ENCODE assay signal across 9 cellular contexts in genomic region chr20:45346291-45346718, GRCh38. TPM values are rescaled to one million over a fixed set of nuclear protein-coding genes. Genes with fewer than 3 reads are reported as not detected.
A peak's percentile ranks its signal among the peaks of the same experiment; 100 is the strongest.
DNase-seq lines count a peak whose midpoint lies in the region; ATAC-seq and TF ChIP-seq lines count a peak whose summit lies in the region.
"Had no signal": no experiment of that assay in that cellular context is flagged by ENCODE, and none has a peak within 500 bp of the region (broad histone marks: within the 10 kb centered on the region; RNA-seq: fewer than 3 reads in every experiment).

No MANE protein-coding gene starts in this region.

- H3K36me3 ChIP-seq in Caco-2 (ENCODE audit: control insufficient read depth, insufficient read depth, low read length) (0 out of 2 replicates have a peak, but pooled peaks cover 2% of the 10 kb centered on the region), RWPE2 (ENCODE audit: low read depth) (peaks cover 66% of the 10 kb centered on the region), esophagus (ENCODE audit: control insufficient read depth in 2 of 2, insufficient read depth in 2 of 2, low read length in 1 of 2) (no peaks in the 10 kb centered on the region)

- POLR2A ChIA-PET in Caco-2 (lab: Charles Lee) = interaction anchor here (2.4 to 9.0 kb wide), 4 partner anchors 9 to 91 kb away, joined by 7 to 229 read pairs (median 14); partner anchors contain the start of gene SYS1

- H3K27me3 Mint-ChIP-seq in Caco-2 (ENCODE audit: insufficient read depth, unreplicated experiment) (no peaks in the 10 kb centered on the region), progenitor cell of endocrine pancreas (no peaks in the 10 kb centered on the region)

- no peaks in the 10 kb centered on the region for H3K9me3 Mint-ChIP-seq in Caco-2 (ENCODE audit: unreplicated experiment)
- H3K9me3 Mint-ChIP-seq in progenitor cell of endocrine pancreas (ENCODE audit: low read depth) = no peaks in the 10 kb centered on the region
- H3K9me3 Mint-ChIP-seq: activated B cell treated with CpG ODN at 0.5 μM for 24 hours had no signal

- H3K27me3 ChIP-seq in Caco-2 (replicated peaks; ENCODE audit: control insufficient read depth, insufficient read depth, low read length) (no peaks in the 10 kb centered on the region), RWPE2 (ENCODE audit: insufficient read depth, poor library complexity, severe bottlenecking) (no peaks in the 10 kb centered on the region), esophagus (ENCODE audit: control insufficient read depth in 1 of 2, insufficient read depth in 2 of 2, low read length in 2 of 2) (no peaks in the 10 kb centered on the region)

- H3K4me1 Mint-ChIP-seq in Caco-2 (ENCODE audit: low read depth, unreplicated experiment) = peaks cover 62% of the 10 kb centered on the region
- H3K4me1 Mint-ChIP-seq in progenitor cell of endocrine pancreas (ENCODE audit: low read depth) = peaks cover 60% of the 10 kb centered on the region

- BruUV-seq in Caco-2 (replicated peaks; lab: Mats Ljungman, UMichigan) = no TSS peak

- H3K4me3 Mint-ChIP-seq in Caco-2 (ENCODE audit: unreplicated experiment) (peak overlapping the region; percentile 97), progenitor cell of endocrine pancreas (ENCODE audit: low read depth) (peak overlapping the region; percentile 95)
- H3K4me3 Mint-ChIP-seq: activated B cell treated with CpG ODN at 0.5 μM for 24 hours had no signal

- H3K4me3 ChIP-seq in Caco-2 (ENCODE audit: low read depth, low read length) (peak overlapping the region; percentile 88), RWPE2 (ENCODE audit: severe bottlenecking) (peak overlapping the region; percentile 98), esophagus (ENCODE audit: low read depth in 1 of 2, low read length in 2 of 2) (peak overlapping the region; percentile 77 to 86)

- ATAC-seq in RWPE2 (ENCODE audit: low read depth) = no peak; the same call in 2 of the 3 replicates
- ATAC-seq in HG02798 (IDR thresholded peaks at IDR 0.05; ENCODE audit: poor library complexity, unreplicated experiment) = no peak

- 33 to 35% methylated on average over 3 of the region's 3 CpGs for WGBS in esophagus, 2 donors

- no peaks in the 10 kb centered on the region for H3K9me3 ChIP-seq in Caco-2
- no peaks in the 10 kb centered on the region for H3K9me3 ChIP-seq in RWPE2 (ENCODE audit: severe bottlenecking)
- H3K9me3 ChIP-seq in esophagus (ENCODE audit: control insufficient read depth in 2 of 2, insufficient read depth in 1 of 2, low read depth in 1 of 2, low read length in 1 of 2) = no peaks in the 10 kb centered on the region

- H3K27ac Mint-ChIP-seq in Caco-2 (ENCODE audit: unreplicated experiment) = peak overlapping the region; percentile 77
- peak overlapping the region; percentile 87 for H3K27ac Mint-ChIP-seq in progenitor cell of endocrine pancreas
- H3K27ac Mint-ChIP-seq: activated B cell treated with CpG ODN at 0.5 μM for 24 hours had no signal

- intact Hi-C loops in Caco-2 (cut with micrococcal nuclease; ENCODE audit: unreplicated experiment) = no loop called here

- H3K27ac ChIP-seq in RWPE2 (ENCODE audit: poor library complexity, severe bottlenecking) (peak overlapping the region; percentile 99), esophagus (ENCODE audit: low read depth in 2 of 2, low read length in 1 of 2) (peak overlapping the region; percentile 89 to 98)

- H3K36me3 Mint-ChIP-seq in Caco-2 (ENCODE audit: insufficient read depth, unreplicated experiment) (peaks cover 76% of the 10 kb centered on the region), progenitor cell of endocrine pancreas (ENCODE audit: insufficient read depth) (no peaks in the 10 kb centered on the region)

- TF ChIP-seq CTCF in Caco-2 (IDR thresholded peaks at IDR 0.05; ENCODE audit: insufficient read depth in 1 of 2, low read depth in 1 of 2, low read length in 1 of 2, severe bottlenecking in 1 of 2, unreplicated experiment in 1 of 2) = no peak
- no peak for TF ChIP-seq CTCF in RWPE2 (IDR thresholded peaks at IDR 0.05; ENCODE audit: poor library complexity, severe bottlenecking)
- TF ChIP-seq CTCF in progenitor cell of endocrine pancreas (IDR thresholded peaks at IDR 0.05; ENCODE audit: unreplicated experiment) = no peak

- DNase-seq in Caco-2 (no peak), RWPE2 (ENCODE audit: low spot score) (peak; percentile 78), progenitor cell of endocrine pancreas (ENCODE audit: low spot score, unreplicated experiment) (no peak), NCI-H1417 treated with DMSO at 0.1 percent for 48 hours (lab: John Stamatoyannopoulos, UW) (no peak), SK-N-DZ (ENCODE audit: low spot score) (no peak), iPS-NIHi11 (ENCODE audit: low spot score) (no peak)
- DNase-seq: activated B cell treated with CpG ODN at 0.5 μM for 24 hours had no signal

- CTCF ChIA-PET in Caco-2 (lab: Charles Lee) = interaction anchor here (0.7 to 3.7 kb wide), 6 partner anchors 13 to 425 kb away, joined by 3 to 35 read pairs (median 6); partner anchors contain the start of genes PIGT and SYS1

- H3K4me1 ChIP-seq in Caco-2 (peaks cover 64% of the 10 kb centered on the region), RWPE2 (ENCODE audit: insufficient read depth, poor library complexity, severe bottlenecking) (peaks cover 63% of the 10 kb centered on the region), esophagus (ENCODE audit: control insufficient read depth in 2 of 2, insufficient read depth in 2 of 2, low read length in 1 of 2) (peaks cover 8 to 22% of the 10 kb centered on the region in 2 donors)

RNA-seq across cellular contexts. Expression of gene SDC4, which starts 1.9 kb away (rescaled TPM):
- total RNA-seq in Caco-2 (2022) (227 and 242 TPM in 2 replicates), progenitor cell of endocrine pancreas (112 and 121 TPM in 2 replicates)
- 10 to 100 TPM; 49.4 to 64.6 TPM for polyA plus RNA-seq in esophagus
- polyA plus RNA-seq in SK-N-DZ (2014; cell fraction: cytosol; rRNA removed) = 1.7 and 2.4 TPM in 2 replicates
- polyA plus RNA-seq in SK-N-DZ (2014; cell fraction: nucleus; rRNA removed) = 0.69 and 0.95 TPM in 2 replicates
- total RNA-seq: activated B cell treated with CpG ODN at 0.5 μM for 24 hours had no signal

RNA-seq across cellular contexts. Expression of gene SYS1, which starts 16.7 kb away (rescaled TPM):
- 62.1 and 67.1 TPM in 2 replicates for total RNA-seq in Caco-2 (2022)
- polyA plus RNA-seq in esophagus = 10 to 100 TPM in 1 of 2 donors, 1 to 10 TPM in 1; 8.4 to 16.5 TPM
- total RNA-seq in progenitor cell of endocrine pancreas = 31.1 and 31.9 TPM in 2 replicates
- polyA plus RNA-seq in SK-N-DZ (2014; cell fraction: cytosol; rRNA removed) = 16.3 and 41.5 TPM in 2 replicates
- 7.9 and 12.1 TPM in 2 replicates for polyA plus RNA-seq in SK-N-DZ (2014; cell fraction: nucleus; rRNA removed)

RNA-seq across cellular contexts. Expression of gene TP53TG5, which starts 31.8 kb away (rescaled TPM):
- total RNA-seq in Caco-2 (2022) (not detected in 2 replicates), progenitor cell of endocrine pancreas (not detected in 2 replicates)
- polyA plus RNA-seq in esophagus = under 1 TPM in 1 of 2 donors, not detected in 1; 0.13 TPM
- polyA plus RNA-seq in SK-N-DZ (2014; cell fraction: cytosol; rRNA removed) = not detected in 2 replicates
- not detected in 2 replicates for polyA plus RNA-seq in SK-N-DZ (2014; cell fraction: nucleus; rRNA removed)
- total RNA-seq: activated B cell treated with CpG ODN at 0.5 μM for 24 hours had no signal

RNA-seq across cellular contexts. Expression of gene MATN4, which starts 38.2 kb away (rescaled TPM):
- total RNA-seq in Caco-2 (2022) (not detected in 2 replicates), progenitor cell of endocrine pancreas (0.20 TPM in 1 of 2 replicates, not detected in the other)
- under 1 TPM; 0.08 TPM for polyA plus RNA-seq in esophagus
- polyA plus RNA-seq in SK-N-DZ (2014; cell fraction: cytosol; rRNA removed) = 0.10 TPM in 1 of 2 replicates, not detected in the other
- not detected in 2 replicates for polyA plus RNA-seq in SK-N-DZ (2014; cell fraction: nucleus; rRNA removed)
- total RNA-seq: activated B cell treated with CpG ODN at 0.5 μM for 24 hours had no signal

RNA-seq across cellular contexts. Expression of gene RBPJL, which starts 39.7 kb away (rescaled TPM):
- total RNA-seq in Caco-2 (2022) (not detected in 2 replicates), progenitor cell of endocrine pancreas (1.4 and 1.5 TPM in 2 replicates)
- under 1 TPM; 0.04 TPM for polyA plus RNA-seq in esophagus
- polyA plus RNA-seq in SK-N-DZ (2014; cell fraction: cytosol; rRNA removed) = not detected in 2 replicates
- not detected in 2 replicates for polyA plus RNA-seq in SK-N-DZ (2014; cell fraction: nucleus; rRNA removed)
- total RNA-seq: activated B cell treated with CpG ODN at 0.5 μM for 24 hours had no signal
